Comparison of ENCODE assay signal across 24 cellular contexts in genomic region chr2:3236300-3236699, GRCh38.
"Had no signal": no experiment of that assay in that cellular context is flagged by ENCODE, and none has a peak within 500 bp of the region (broad histone marks: within the 10 kb centered on the region; RNA-seq: fewer than 3 reads in every experiment).

No MANE protein-coding gene starts in this region.

- ATAC-seq: foreskin keratinocyte, right cardiac atrium had no signal

- H3K27ac Mint-ChIP-seq: T-helper 1 cell treated with Interleukin-12 subunit alpha and Interleukin-12 subunit beta and Interleukin-4 antibody, amounts not matched to agents 30 μg/mL and 1 μg/mL, for 36 hours had no signal

- H3K27ac ChIP-seq: coronary artery, foreskin keratinocyte, prostate gland, skin epidermis, thyroid gland, uterus, WERI-Rb-1 had no signal

- H3K4me3 Mint-ChIP-seq: natural killer cell; T-helper 1 cell treated with Interleukin-12 subunit alpha and Interleukin-12 subunit beta and Interleukin-4 antibody, amounts not matched to agents 30 μg/mL and 1 μg/mL, for 36 hours had no signal

- H3K4me1 ChIP-seq: foreskin keratinocyte, prostate gland, thyroid gland, uterus had no signal

- H3K9me3 Mint-ChIP-seq: natural killer cell had no signal

- H3K4me3 ChIP-seq: coronary artery, prostate gland, skin epidermis, thyroid gland, uterus had no signal

- H3K9me3 ChIP-seq: prostate gland, thyroid gland, uterus had no signal

- H3K27me3 ChIP-seq: foreskin keratinocyte, thyroid gland, uterus had no signal

- H3K36me3 ChIP-seq: prostate gland, thyroid gland had no signal

- DNase-seq: activated CD4-positive, alpha-beta T cell treated with anti-CD3 and anti-CD28 coated beads for 4 hours; activated effector memory CD4-positive, alpha-beta T cell treated with Interleukin-2 at 50 U/mL for 16 hours; activated naive CD4-positive, alpha-beta T cell treated with anti-CD3 and anti-CD28 coated beads, Interleukin-2, amount 50 U/mL, for 16 hours; activated T-cell treated with anti-CD3 and anti-CD28 coated beads for 4 hours; amniotic stem cell; central memory CD4-positive, alpha-beta T cell; foreskin keratinocyte; glutamatergic neuron; hypothalamus; kidney; left ventricle myocardium superior; mesendoderm; natural killer cell; nucleus accumbens; right cardiac atrium; stimulated activated CD4-positive, alpha-beta T cell treated with anti-CD3 and anti-CD28 coated beads, Interleukin-15, amount 100 ng/mL, for 24 hours; stimulated activated CD4-positive, alpha-beta T cell treated with anti-CD3 and anti-CD28 coated beads, Interleukin-4, amount 100 ng/mL, for 1 hour; thyroid gland; uterus; WERI-Rb-1 had no signal
